Comparison of ENCODE assay signal across 22 cellular contexts in genomic region chr20:35978041-35978513, GRCh38.
DNase-seq lines count a peak whose midpoint lies in the region; ATAC-seq and TF ChIP-seq lines count a peak whose summit lies in the region.
"Had no signal": no experiment of that assay in that cellular context is flagged by ENCODE, and none has a peak within 500 bp of the region (broad histone marks: within the 10 kb centered on the region; RNA-seq: fewer than 3 reads in every experiment).

No MANE protein-coding gene starts in this region.

- H3K27me3 Mint-ChIP-seq in dendritic cell treated with granulocyte-macrophage colony-stimulating factor and Interleukin-4, amounts not matched to agents 40 ng/mL and 50 ng/mL, for 4 days = no peaks in the 10 kb centered on the region

- no peak for TF ChIP-seq CTCF in HL-60 (IDR thresholded peaks at IDR 0.05; ENCODE audit: insufficient read depth, low read length)

- no peaks in the 10 kb centered on the region for H3K27me3 ChIP-seq in HL-60 (ENCODE audit: insufficient read depth, poor library complexity, severe bottlenecking)
- H3K27me3 ChIP-seq: brain microvascular endothelial cell, spleen had no signal

- H3K27ac Mint-ChIP-seq in dendritic cell treated with granulocyte-macrophage colony-stimulating factor and Interleukin-4, amounts not matched to agents 40 ng/mL and 50 ng/mL, for 4 days = peak overlapping the region; percentile 64
- H3K27ac Mint-ChIP-seq: activated CD4-positive, alpha-beta T cell treated with anti-CD3 and anti-CD28 coated beads, Interleukin-2, amount 10 ng/mL, durations not matched to agents 24 days and 14 days; activated naive CD4-positive, alpha-beta T cell treated with anti-CD3 and anti-CD28 coated beads, Interleukin-2, amount 50 U/mL, for 72 hours; CD4-positive, CD25-positive, alpha-beta regulatory T cell; nephron progenitor cell; stimulated activated effector memory CD8-positive, alpha-beta T cell treated with anti-CD3 and anti-CD28 coated beads, Interleukin-12 subunit alpha, Interleukin-12 subunit beta, amount 100 ng/mL, for 72 hours had no signal

- ATAC-seq in GM19455 (IDR thresholded peaks at IDR 0.05; ENCODE audit: unreplicated experiment) (no peak), HG02973 (IDR thresholded peaks at IDR 0.05; ENCODE audit: unreplicated experiment) (no peak)
- ATAC-seq: activated naive CD4-positive, alpha-beta T cell treated with anti-CD3 and anti-CD28 coated beads, Interleukin-2, amount 50 U/mL, for 72 hours; SK-N-SH treated with all-trans-retinoic acid at 6 μM for 48 hours; stimulated activated effector memory CD8-positive, alpha-beta T cell treated with anti-CD3 and anti-CD28 coated beads, Interleukin-12 subunit alpha, Interleukin-12 subunit beta, amount 100 ng/mL, for 72 hours had no signal

- DNase-seq in HL-60 (ENCODE audit: low read depth in 1 of 2, low spot score in 1 of 2) (peak; percentile 36 to 52), NOMO-1 treated with DMSO at 0.1 percent for 48 hours (lab: John Stamatoyannopoulos, UW; ENCODE audit: unreplicated experiment) (peak; percentile 82), pons (ENCODE audit: low spot score) (peak; percentile 24), T-helper 2 cell (no peak)
- DNase-seq: activated CD4-positive, alpha-beta T cell treated with anti-CD3 and anti-CD28 coated beads, Interleukin-2, amount 10 ng/mL, durations not matched to agents 24 days and 14 days; activated T-cell treated with anti-CD3 and anti-CD28 coated beads, Interleukin-2, amount 50 U/mL, for 1 hour; brain microvascular endothelial cell; CD4-positive, CD25-positive, alpha-beta regulatory T cell; DMS53; HCEC 1CT; kidney; NCI-H187; NCI-H524; nephron progenitor cell; spleen had no signal

- H3K4me3 Mint-ChIP-seq in dendritic cell treated with granulocyte-macrophage colony-stimulating factor and Interleukin-4, amounts not matched to agents 40 ng/mL and 50 ng/mL, for 4 days = no peak overlapping the region
- H3K4me3 Mint-ChIP-seq: activated CD4-positive, alpha-beta T cell treated with anti-CD3 and anti-CD28 coated beads, Interleukin-2, amount 10 ng/mL, durations not matched to agents 24 days and 14 days; CD4-positive, CD25-positive, alpha-beta regulatory T cell; nephron progenitor cell; stimulated activated effector memory CD8-positive, alpha-beta T cell treated with anti-CD3 and anti-CD28 coated beads, Interleukin-12 subunit alpha, Interleukin-12 subunit beta, amount 100 ng/mL, for 72 hours had no signal

- intact Hi-C loops in dendritic cell treated with granulocyte-macrophage colony-stimulating factor and Interleukin-4, amounts not matched to agents 40 ng/mL and 50 ng/mL, for 4 days (cut with micrococcal nuclease) = no loop called here

- peaks cover 36% of the 10 kb centered on the region for H3K4me1 Mint-ChIP-seq in dendritic cell treated with granulocyte-macrophage colony-stimulating factor and Interleukin-4, amounts not matched to agents 40 ng/mL and 50 ng/mL, for 4 days (ENCODE audit: low read depth)
- H3K4me1 Mint-ChIP-seq: activated CD4-positive, alpha-beta T cell treated with anti-CD3 and anti-CD28 coated beads, Interleukin-2, amount 10 ng/mL, durations not matched to agents 24 days and 14 days; CD4-positive, CD25-positive, alpha-beta regulatory T cell; stimulated activated effector memory CD8-positive, alpha-beta T cell treated with anti-CD3 and anti-CD28 coated beads, Interleukin-12 subunit alpha, Interleukin-12 subunit beta, amount 100 ng/mL, for 72 hours had no signal

- H3K27ac ChIP-seq in HL-60 (replicated peaks) = peak overlapping the region; percentile 30; the same call in 1 of the 2 replicates
- H3K27ac ChIP-seq: brain microvascular endothelial cell, prostate gland, spleen had no signal

- H3K36me3 Mint-ChIP-seq in dendritic cell treated with granulocyte-macrophage colony-stimulating factor and Interleukin-4, amounts not matched to agents 40 ng/mL and 50 ng/mL, for 4 days (ENCODE audit: low read depth) = no peaks in the 10 kb centered on the region
- H3K36me3 Mint-ChIP-seq: activated naive CD4-positive, alpha-beta T cell treated with anti-CD3 and anti-CD28 coated beads, Interleukin-2, amount 50 U/mL, for 72 hours; CD4-positive, CD25-positive, alpha-beta regulatory T cell; stimulated activated effector memory CD8-positive, alpha-beta T cell treated with anti-CD3 and anti-CD28 coated beads, Interleukin-12 subunit alpha, Interleukin-12 subunit beta, amount 100 ng/mL, for 72 hours had no signal

- H3K4me3 ChIP-seq in HL-60 (replicated peaks; ENCODE audit: insufficient read depth, low read length) = no peak overlapping the region
- H3K4me3 ChIP-seq: prostate gland, spleen had no signal

- H3K9me3 Mint-ChIP-seq in dendritic cell treated with granulocyte-macrophage colony-stimulating factor and Interleukin-4, amounts not matched to agents 40 ng/mL and 50 ng/mL, for 4 days = no peaks in the 10 kb centered on the region
- H3K9me3 Mint-ChIP-seq: activated CD4-positive, alpha-beta T cell treated with anti-CD3 and anti-CD28 coated beads, Interleukin-2, amount 10 ng/mL, durations not matched to agents 24 days and 14 days; activated naive CD4-positive, alpha-beta T cell treated with anti-CD3 and anti-CD28 coated beads, Interleukin-2, amount 50 U/mL, for 72 hours; CD4-positive, CD25-positive, alpha-beta regulatory T cell; nephron progenitor cell; stimulated activated effector memory CD8-positive, alpha-beta T cell treated with anti-CD3 and anti-CD28 coated beads, Interleukin-12 subunit alpha, Interleukin-12 subunit beta, amount 100 ng/mL, for 72 hours had no signal

Comparison
In these comparisons a context has a peak if more than half of its experiments do, and no peak if none do; other contexts are left out.
1. DNase-seq: peak in HL-60 (2 of 2), NOMO-1 treated with DMSO at 0.1 percent for 48 hours (single experiment) and pons (single experiment); none in T-helper 2 cell (0 of 5).